In genomic region chr21:43718872-43719747, GRCh38 we compare ENCODE assay signal across 1 cellular context.
TF ChIP-seq lines count a peak whose summit lies in the region.

TSS of gene PDXK (plus strand) at chr21:43719129. CDS start at chr21:43719295, 166 bp downstream.

TF ChIP-seq in HepG2, 621 proteins besides CTCF, POLR2A, EP300 and RAD21 (continued from another document and continues in another):
- no peak for TF ChIP-seq ZNF407 (CRISPR knock-in tag; IDR thresholded peaks at IDR 0.05; ENCODE audit: not compliant biosample characterization)
- TF ChIP-seq PLRG1 (conservative IDR thresholded peaks at IDR 0.05) = no peak
- TF ChIP-seq ZNF382 (CRISPR knock-in tag; IDR thresholded peaks at IDR 0.05; ENCODE audit: borderline replicate concordance) = no peak
- peak; percentile 37; the same call in 1 of the 2 replicates for TF ChIP-seq ZBTB14 (CRISPR knock-in tag; IDR thresholded peaks at IDR 0.05)
- TF ChIP-seq ELF1 (CRISPR knock-in tag; IDR thresholded peaks at IDR 0.05) = no peak
- TF ChIP-seq ZNF572 (CRISPR knock-in tag; IDR thresholded peaks at IDR 0.05) = no peak
- no peak for TF ChIP-seq TFDP1 (CRISPR knock-in tag; IDR thresholded peaks at IDR 0.05; ENCODE audit: borderline replicate concordance)
- peak; percentile 27; the same call in 1 of the 2 replicates for TF ChIP-seq GMEB1 (CRISPR knock-in tag; IDR thresholded peaks at IDR 0.05; ENCODE audit: borderline replicate concordance)
- peak; percentile 44; the same call in 1 of the 2 replicates for TF ChIP-seq LBX2 (CRISPR knock-in tag; IDR thresholded peaks at IDR 0.05; ENCODE audit: borderline replicate concordance)
- TF ChIP-seq ZNF143 (CRISPR knock-in tag; IDR thresholded peaks at IDR 0.05) = no peak
- no peak for TF ChIP-seq ZBTB1 (CRISPR knock-in tag; IDR thresholded peaks at IDR 0.05; ENCODE audit: borderline replicate concordance)
- TF ChIP-seq BCLAF1 (IDR thresholded peaks at IDR 0.05) = no peak
- TF ChIP-seq YY1 (IDR thresholded peaks at IDR 0.05; ENCODE audit: insufficient read depth, insufficient replicate concordance, low read depth, low read length) = peak; percentile 13
- TF ChIP-seq RARA (CRISPR knock-in tag; IDR thresholded peaks at IDR 0.05) = no peak
- TF ChIP-seq ZNF432 (CRISPR knock-in tag; IDR thresholded peaks at IDR 0.05; ENCODE audit: borderline replicate concordance) = no peak
- TF ChIP-seq DNMT1 (CRISPR knock-in tag; IDR thresholded peaks at IDR 0.05) = no peak
- no peak; the same call in 1 of the 2 replicates for TF ChIP-seq ATF7-NPFF (CRISPR knock-in tag; IDR thresholded peaks at IDR 0.05; ENCODE audit: low read depth)
- TF ChIP-seq CREM (IDR thresholded peaks at IDR 0.05) = no peak
- TF ChIP-seq CREM (CRISPR knock-in tag; IDR thresholded peaks at IDR 0.05) = no peak
- peak; percentile 44 for TF ChIP-seq ZNF331 (CRISPR knock-in tag; IDR thresholded peaks at IDR 0.05)
- TF ChIP-seq ZNF251 (CRISPR knock-in tag; IDR thresholded peaks at IDR 0.05) = no peak
- no peak for TF ChIP-seq ZFP62 (CRISPR knock-in tag; IDR thresholded peaks at IDR 0.05)
- 0 out of 2 replicates have a peak, but pooled peaks have one; percentile 26 for TF ChIP-seq CENPT (CRISPR knock-in tag; IDR thresholded peaks at IDR 0.05; ENCODE audit: low read depth)
- no peak for TF ChIP-seq PTBP1 (IDR thresholded peaks at IDR 0.05; ENCODE audit: low read depth, low read length, poor library complexity, severe bottlenecking)
- TF ChIP-seq SALL1 (CRISPR knock-in tag; IDR thresholded peaks at IDR 0.05) = peak; percentile 40; the same call in 1 of the 2 replicates
- no peak for TF ChIP-seq ZSCAN20 (CRISPR knock-in tag; IDR thresholded peaks at IDR 0.05; ENCODE audit: borderline replicate concordance)
- 0 out of 2 replicates have a peak, but pooled peaks have one; percentile 35 for TF ChIP-seq ZNF431 (CRISPR knock-in tag; IDR thresholded peaks at IDR 0.05; ENCODE audit: borderline replicate concordance, low read depth)
- no peak for TF ChIP-seq PHB2 (IDR thresholded peaks at IDR 0.05; ENCODE audit: partially characterized antibody)
- TF ChIP-seq PLSCR1 (CRISPR knock-in tag; IDR thresholded peaks at IDR 0.05; ENCODE audit: borderline replicate concordance) = 0 out of 2 replicates have a peak, but pooled peaks have one; percentile 70
- no peak for TF ChIP-seq SATB2 (CRISPR knock-in tag; IDR thresholded peaks at IDR 0.05)
- no peak for TF ChIP-seq RBM39 (IDR thresholded peaks at IDR 0.05; ENCODE audit: low read depth, low read length, poor library complexity, severe bottlenecking)
- no peak for TF ChIP-seq ZNF549 (CRISPR knock-in tag; IDR thresholded peaks at IDR 0.05)
- TF ChIP-seq RFX1 (IDR thresholded peaks at IDR 0.05) = no peak
- no peak for TF ChIP-seq ZNF280D (CRISPR knock-in tag; IDR thresholded peaks at IDR 0.05)
- peak; percentile 89; the same call in 1 of the 2 replicates for TF ChIP-seq ZFP82 (CRISPR knock-in tag; IDR thresholded peaks at IDR 0.05; ENCODE audit: borderline replicate concordance)
- no peak for TF ChIP-seq GPBP1L1 (CRISPR knock-in tag; IDR thresholded peaks at IDR 0.05)
- peak; percentile 90; the same call in 1 of the 2 replicates for TF ChIP-seq ZNF761 (CRISPR knock-in tag; conservative IDR thresholded peaks at IDR 0.05)
- TF ChIP-seq ZNF709 (CRISPR knock-in tag; IDR thresholded peaks at IDR 0.05) = no peak
- TF ChIP-seq ZNF17 (CRISPR knock-in tag; IDR thresholded peaks at IDR 0.05) = no peak
- peak; percentile 18; the same call in 1 of the 2 replicates for TF ChIP-seq ZNF441 (CRISPR knock-in tag; IDR thresholded peaks at IDR 0.05; ENCODE audit: borderline replicate concordance)
- TF ChIP-seq ZNF326 (CRISPR knock-in tag; IDR thresholded peaks at IDR 0.05; ENCODE audit: borderline replicate concordance) = no peak
- peak; percentile 85 for TF ChIP-seq SP4 (CRISPR knock-in tag; IDR thresholded peaks at IDR 0.05)
- no peak for TF ChIP-seq ZNF230 (CRISPR knock-in tag; IDR thresholded peaks at IDR 0.05)
